13 cellular contexts compared by ENCODE assay signal in genomic region chr17:65074778-65075250, GRCh38. TPM values are rescaled to one million over a fixed set of nuclear protein-coding genes. Genes with fewer than 3 reads are reported as not detected.
A peak's percentile ranks its signal among the peaks of the same experiment; 100 is the strongest.
DNase-seq lines count a peak whose midpoint lies in the region; ATAC-seq and TF ChIP-seq lines count a peak whose summit lies in the region.
"Had no signal": no experiment of that assay in that cellular context is flagged by ENCODE, and none has a peak within 500 bp of the region (broad histone marks: within the 10 kb centered on the region; RNA-seq: fewer than 3 reads in every experiment).

No MANE protein-coding gene starts in this region.

- intact Hi-C loops in Right ventricle myocardium superior (cut with DNase I), result no loop called here
- intact Hi-C loops in uterus (cut with DNase I; ENCODE audit: low total_unique reads), result no loop called here

- H3K27me3 Mint-ChIP-seq in nephron (ENCODE audit: low read depth), result no peaks in the 10 kb centered on the region
- H3K27me3 Mint-ChIP-seq: stimulated activated naive CD8-positive, alpha-beta T cell treated with anti-CD3 and anti-CD28 coated beads, Interleukin-15, amount 100 ng/mL, for 72 hours had no signal

- H3K36me3 Mint-ChIP-seq in nephron (ENCODE audit: low read depth), result no peaks in the 10 kb centered on the region

- peak; percentile 89 for ATAC-seq in Right ventricle myocardium superior (ENCODE audit: poor library complexity)
- ATAC-seq in HG03565 (IDR thresholded peaks at IDR 0.05; ENCODE audit: unreplicated experiment), result no peak
- ATAC-seq: stimulated activated naive CD8-positive, alpha-beta T cell treated with anti-CD3 and anti-CD28 coated beads, Interleukin-15, amount 100 ng/mL, for 72 hours had no signal

- H3K4me1 ChIP-seq in uterus, result no peaks in the 10 kb centered on the region

- TF ChIP-seq CTCF in nephron (IDR thresholded peaks at IDR 0.05; ENCODE audit: unreplicated experiment in 3 of 3), result no peak
- TF ChIP-seq CTCF in uterus (IDR thresholded peaks at IDR 0.05), result no peak

- peak; percentile 16 for DNase-seq in DMS 273 (lab: John Stamatoyannopoulos, UW; ENCODE audit: unreplicated experiment)
- no peak for DNase-seq in DMS 273 treated with DMSO at 0.1 percent for 48 hours (lab: John Stamatoyannopoulos, UW)
- DNase-seq in Right ventricle myocardium superior, result peak; percentile 83
- peak; percentile 43 to 51 for DNase-seq in uterus
- DNase-seq in stimulated activated CD4-positive, alpha-beta T cell treated with anti-CD3 and anti-CD28 coated beads, Interleukin-2, amount 100 ng/mL, for 48 hours, result no peak
- DNase-seq in EL, result no peak
- DNase-seq: activated naive CD4-positive, alpha-beta T cell treated with anti-CD3 and anti-CD28 coated beads for 36 hours; NCI-H1417; stimulated activated naive CD8-positive, alpha-beta T cell treated with anti-CD3 and anti-CD28 coated beads, Interleukin-15, amount 100 ng/mL, for 72 hours had no signal

- no peaks in the 10 kb centered on the region for H3K27me3 ChIP-seq in uterus

- H3K36me3 ChIP-seq in uterus, result no peaks in the 10 kb centered on the region

- peaks cover 23% of the 10 kb centered on the region for H3K4me1 Mint-ChIP-seq in nephron
- H3K4me1 Mint-ChIP-seq: stimulated activated naive CD8-positive, alpha-beta T cell treated with anti-CD3 and anti-CD28 coated beads, Interleukin-15, amount 100 ng/mL, for 72 hours had no signal

- peak overlapping the region in 1 of 3 experiments; percentile 30 for H3K4me3 Mint-ChIP-seq in nephron
- H3K4me3 Mint-ChIP-seq: activated naive CD4-positive, alpha-beta T cell treated with anti-CD3 and anti-CD28 coated beads for 36 hours; stimulated activated naive CD8-positive, alpha-beta T cell treated with anti-CD3 and anti-CD28 coated beads, Interleukin-15, amount 100 ng/mL, for 72 hours had no signal

- peak overlapping the region; percentile 63 to 96 (median 96) for H3K27ac Mint-ChIP-seq in nephron
- H3K27ac Mint-ChIP-seq: activated naive CD4-positive, alpha-beta T cell treated with anti-CD3 and anti-CD28 coated beads for 36 hours; stimulated activated naive CD8-positive, alpha-beta T cell treated with anti-CD3 and anti-CD28 coated beads, Interleukin-15, amount 100 ng/mL, for 72 hours had no signal

- H3K4me3 ChIP-seq in uterus, result no peak overlapping the region

- H3K9me3 Mint-ChIP-seq in nephron, result no peaks in the 10 kb centered on the region
- H3K9me3 Mint-ChIP-seq: activated naive CD4-positive, alpha-beta T cell treated with anti-CD3 and anti-CD28 coated beads for 36 hours; stimulated activated naive CD8-positive, alpha-beta T cell treated with anti-CD3 and anti-CD28 coated beads, Interleukin-15, amount 100 ng/mL, for 72 hours had no signal

- no peaks in the 10 kb centered on the region for H3K9me3 ChIP-seq in uterus

- no peak for TF ChIP-seq POLR2A in uterus (IDR thresholded peaks at IDR 0.05)

- peak overlapping the region in 1 of 2 donors; percentile 19 for H3K27ac ChIP-seq in uterus
- H3K27ac ChIP-seq: 22Rv1, HL-60 had no signal

RNA-seq across cellular contexts. Expression of gene GNA13, which starts 18.3 kb away (rescaled TPM):
- 21.1 TPM for total RNA-seq in Right ventricle myocardium superior
- 100 to 1,000 TPM in 1 of 4 donors, 10 to 100 TPM in 3; 20.2 to 103 (median 51.0) TPM for total RNA-seq in uterus

Comparison
In these comparisons a context has a peak if more than half of its experiments do, and no peak if none do; other contexts are left out.
1. DNase-seq: peak in DMS 273 (single experiment), Right ventricle myocardium superior (single experiment) and uterus (2 of 2); none in DMS 273 treated with DMSO at 0.1 percent for 48 hours (single experiment), stimulated activated CD4-positive, alpha-beta T cell treated with anti-CD3 and anti-CD28 coated beads, Interleukin-2, amount 100 ng/mL, for 48 hours (0 of 2) and EL (single experiment).